ENCODE assay signal across 8 cellular contexts in the genomic region with DNA sequence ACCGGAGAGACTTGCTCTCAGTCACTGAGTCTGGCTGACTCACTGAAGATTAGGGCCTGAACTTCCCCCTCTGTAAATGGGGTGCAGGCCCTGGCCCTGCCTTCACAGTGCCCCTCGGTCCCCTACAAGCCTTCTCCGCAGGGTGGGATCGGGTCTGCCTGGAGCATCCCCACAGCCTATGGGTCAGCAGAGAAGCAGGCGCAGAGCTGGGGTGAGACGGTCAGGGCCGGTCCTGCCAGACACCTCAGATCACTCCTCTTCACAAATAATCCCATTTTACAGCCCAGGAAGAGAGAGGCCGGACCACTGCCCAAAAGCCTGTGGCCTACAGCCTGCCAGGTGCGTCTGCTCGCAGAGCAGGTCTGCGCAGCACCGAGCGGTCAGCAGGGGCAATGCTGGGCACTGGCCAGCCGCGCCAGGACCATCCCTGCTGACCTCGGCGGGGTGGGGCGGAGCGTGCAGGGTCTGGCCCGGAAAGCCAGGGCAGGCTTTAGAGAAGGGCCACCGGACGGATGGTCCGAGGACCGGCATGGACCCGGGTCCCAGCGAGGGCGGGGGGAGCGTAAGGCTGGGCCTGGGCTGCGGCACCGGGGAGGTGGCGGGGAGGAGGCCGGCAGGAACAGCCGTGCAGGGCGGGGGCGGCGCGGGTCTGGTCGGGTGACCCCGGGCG. TPM values are rescaled to one million over a fixed set of nuclear protein-coding genes. Genes with fewer than 3 reads are reported as not detected.
A peak's percentile ranks its signal among the peaks of the same experiment; 100 is the strongest.
DNase-seq lines count a peak whose midpoint lies in the region; ATAC-seq and TF ChIP-seq lines count a peak whose summit lies in the region.

No MANE protein-coding gene starts in this region.

- POLR2A ChIA-PET in CD8-positive, alpha-beta memory T cell (lab: Charles Lee) = no interaction called here

- H3K27ac Mint-ChIP-seq in CD8-positive, alpha-beta memory T cell = no peak overlapping the region

- TF ChIP-seq POLR2A in gastroesophageal sphincter (IDR thresholded peaks at IDR 0.05) = no peak
- no peak for TF ChIP-seq POLR2A in prostate gland (IDR thresholded peaks at IDR 0.05)

- ATAC-seq in gastroesophageal sphincter = peak; percentile 29

- H3K4me1 ChIP-seq in CD8-positive, alpha-beta memory T cell (ENCODE audit: insufficient read depth, low read length) = peaks cover 13% of the 10 kb centered on the region
- peaks cover 0 to 48% (median 25%) of the 10 kb centered on the region in 3 donors for H3K4me1 ChIP-seq in gastroesophageal sphincter
- peaks cover 5% of the 10 kb centered on the region for H3K4me1 ChIP-seq in prostate gland (replicated peaks)

- WGBS in gastroesophageal sphincter (ENCODE audit: low coverage in 1 of 2), 2 donors = no CpG with 5 or more reads among the region's 40 CpGs
- WGBS in prostate gland = 27% methylated on average over 39 of the region's 40 CpGs

- H3K36me3 ChIP-seq in CD8-positive, alpha-beta memory T cell (ENCODE audit: insufficient read depth, low read length) = no peaks in the 10 kb centered on the region
- H3K36me3 ChIP-seq in gastroesophageal sphincter (no peaks in the 10 kb centered on the region), prostate gland (no peaks in the 10 kb centered on the region)

- CTCF ChIA-PET in CD8-positive, alpha-beta memory T cell (lab: Charles Lee) = no interaction called here

- H3K4me3 Mint-ChIP-seq in CD8-positive, alpha-beta memory T cell = peak overlapping the region; percentile 20 to 81 (median 66)

- H3K9me3 Mint-ChIP-seq in CD8-positive, alpha-beta memory T cell = no peaks in the 10 kb centered on the region

- peak; percentile 38; the same call in 1 of the 2 replicates for TF ChIP-seq CTCF in VCaP (conservative IDR thresholded peaks at IDR 0.05)
- no peak for TF ChIP-seq CTCF in gastroesophageal sphincter (IDR thresholded peaks at IDR 0.05)
- TF ChIP-seq CTCF in prostate gland (IDR thresholded peaks at IDR 0.05) = no peak
- no peak for TF ChIP-seq CTCF in GM10266 (IDR thresholded peaks at IDR 0.05; ENCODE audit: control insufficient read depth, insufficient read depth, low read depth, missing control alignments)

- TF ChIP-seq EP300 in gastroesophageal sphincter (IDR thresholded peaks at IDR 0.05) = no peak

- H3K27ac ChIP-seq in CD8-positive, alpha-beta memory T cell (ENCODE audit: low read depth, low read length) = no peak overlapping the region
- H3K27ac ChIP-seq in VCaP (peak overlapping the region; percentile 89), gastroesophageal sphincter (peak overlapping the region in 1 of 4 donors; percentile 48), prostate gland (no peak overlapping the region)

- H3K27me3 ChIP-seq in CD8-positive, alpha-beta memory T cell (ENCODE audit: insufficient read depth, low read length, poor library complexity, severe bottlenecking) = peaks cover 17% of the 10 kb centered on the region
- H3K27me3 ChIP-seq in gastroesophageal sphincter (peaks cover 32% of the 10 kb centered on the region), prostate gland (replicated peaks; ENCODE audit: insufficient read depth) (no peaks in the 10 kb centered on the region)

- H3K36me3 Mint-ChIP-seq in CD8-positive, alpha-beta memory T cell = no peaks in the 10 kb centered on the region

- peaks cover 0 to 11% (median 4%) of the 10 kb centered on the region in 3 donors for H3K4me1 Mint-ChIP-seq in CD8-positive, alpha-beta memory T cell

- no peak for DNase-seq in CD8-positive, alpha-beta memory T cell
- no peak for DNase-seq in prostate gland (ENCODE audit: low spot score)
- DNase-seq in stimulated activated CD4-positive, alpha-beta T cell treated with anti-CD3 and anti-CD28 coated beads, Interleukin-1b, Interleukin-23, amount 100 ng/mL, for 48 hours = no peak
- no peak for DNase-seq in GM10266 (ENCODE audit: extremely low spot score)
- no peak for DNase-seq in GM19238 (ENCODE audit: insufficient read length, low spot score)
- DNase-seq in NCI-H2171 treated with DMSO at 0.1 percent for 48 hours (lab: John Stamatoyannopoulos, UW) = no peak

- H3K9me3 ChIP-seq in CD8-positive, alpha-beta memory T cell (ENCODE audit: low read length) = no peaks in the 10 kb centered on the region
- H3K9me3 ChIP-seq in gastroesophageal sphincter (no peaks in the 10 kb centered on the region), prostate gland (no peaks in the 10 kb centered on the region)

- peaks cover 14 to 23% of the 10 kb centered on the region in 2 donors for H3K27me3 Mint-ChIP-seq in CD8-positive, alpha-beta memory T cell

- H3K4me3 ChIP-seq in CD8-positive, alpha-beta memory T cell (ENCODE audit: low read length) = no peak overlapping the region
- H3K4me3 ChIP-seq in gastroesophageal sphincter (peak overlapping the region; percentile 34 to 71), prostate gland (peak overlapping the region; percentile 51 to 66)

- intact Hi-C loops in prostate gland (cut with DNase I) = no loop called here

RNA-seq across cellular contexts. Expression of gene SEPTIN5, which starts 0.5 kb away (rescaled TPM):
- total RNA-seq in CD8-positive, alpha-beta memory T cell = under 1 TPM; 0.20 to 0.38 TPM
- not detected for polyA plus RNA-seq in CD8-positive, alpha-beta memory T cell
- total RNA-seq in gastroesophageal sphincter (10 to 100 TPM; 21.9 to 51.1 (median 26.4) TPM), prostate gland (10 to 100 TPM; 17.1 to 96.2 TPM)

RNA-seq across cellular contexts. Expression of gene GP1BB, which starts 9.6 kb away (rescaled TPM):
- not detected for total RNA-seq in CD8-positive, alpha-beta memory T cell
- polyA plus RNA-seq in CD8-positive, alpha-beta memory T cell = not detected
- total RNA-seq in gastroesophageal sphincter = 10 to 100 TPM in 1 of 4 donors, 1 to 10 TPM in 3; 2.0 to 12.5 (median 5.6) TPM
- total RNA-seq in prostate gland = 10 to 100 TPM in 1 of 2 donors, 1 to 10 TPM in 1; 6.8 to 60.3 TPM

RNA-seq across cellular contexts. Expression of gene TBX1, which starts 46.8 kb away (rescaled TPM):
- not detected for total RNA-seq in CD8-positive, alpha-beta memory T cell
- not detected for polyA plus RNA-seq in CD8-positive, alpha-beta memory T cell
- total RNA-seq in gastroesophageal sphincter (1 to 10 TPM in 2 of 4 donors, under 1 TPM in 2; 0.31 to 2.7 (median 1.2) TPM), prostate gland (10 to 100 TPM; 11.0 to 20.2 TPM)

Comparison
In these comparisons a context has a peak if more than half of its experiments do, and no peak if none do; other contexts are left out.
1. RNA of gene SEPTIN5, which starts 0.5 kb away (total RNA-seq): 17.1 to 96.2 TPM in prostate gland and 21.9 to 51.1 TPM in gastroesophageal sphincter; 0.20 to 0.38 TPM in CD8-positive, alpha-beta memory T cell; every median in the first group is over 10 times any median in the second.